ENCODE assay signal across 1 cellular context in genomic region chr17:72432143-72432604, GRCh38.
TF ChIP-seq lines count a peak whose summit lies in the region.

No MANE protein-coding gene starts in this region.

TF ChIP-seq in HEK293, 187 proteins besides CTCF, POLR2A, EP300 and RAD21 (continued from another document and continues in another):
- TF ChIP-seq ZNF26 (tag by site-specific recombination; IDR thresholded peaks at IDR 0.05) (no peak), ZNF391 (tag by site-specific recombination; IDR thresholded peaks at IDR 0.05; ENCODE audit: borderline replicate concordance, low read depth) (no peak), SALL2 (tag by site-specific recombination; IDR thresholded peaks at IDR 0.05; ENCODE audit: borderline replicate concordance) (no peak), HOXC10 (CRISPR knock-in tag; IDR thresholded peaks at IDR 0.05) (no peak), ZNF558 (tag by site-specific recombination; IDR thresholded peaks at IDR 0.05) (no peak), ZBTB21 (tag by site-specific recombination; IDR thresholded peaks at IDR 0.05) (no peak), PATZ1 (tag by site-specific recombination; IDR thresholded peaks at IDR 0.05) (peak; percentile 42; the same call in 1 of the 2 replicates), BCL11B (tag by site-specific recombination; IDR thresholded peaks at IDR 0.05; ENCODE audit: low read depth) (no peak), ZBTB17 (tag by site-specific recombination; IDR thresholded peaks at IDR 0.05) (peak; percentile 60), ZNF660 (tag by site-specific recombination; IDR thresholded peaks at IDR 0.05) (no peak), PRDM10 (tag by site-specific recombination; IDR thresholded peaks at IDR 0.05) (peak; percentile 51), ZNF133 (tag by site-specific recombination; IDR thresholded peaks at IDR 0.05) (no peak), ZBTB8A (tag by site-specific recombination; IDR thresholded peaks at IDR 0.05) (peak; percentile 34), ZNF544 (tag by site-specific recombination; IDR thresholded peaks at IDR 0.05) (no peak), WT1 (tag by site-specific recombination; IDR thresholded peaks at IDR 0.05) (0 out of 2 replicates have a peak, but pooled peaks have one; percentile 31), ZNF324 (tag by site-specific recombination; IDR thresholded peaks at IDR 0.05) (no peak), ZNF645 (tag by site-specific recombination; IDR thresholded peaks at IDR 0.05) (no peak), ZNF707 (tag by site-specific recombination; IDR thresholded peaks at IDR 0.05) (no peak), ZNF398 (tag by site-specific recombination; IDR thresholded peaks at IDR 0.05) (no peak), KLF8 (tag by site-specific recombination; IDR thresholded peaks at IDR 0.05) (no peak), PRDM2 (tag by site-specific recombination; IDR thresholded peaks at IDR 0.05; ENCODE audit: borderline replicate concordance) (no peak), REST (tag by site-specific recombination; IDR thresholded peaks at IDR 0.05) (no peak), ZBTB49 (tag by site-specific recombination; IDR thresholded peaks at IDR 0.05; ENCODE audit: low read depth) (no peak), ZNF529 (tag by site-specific recombination; IDR thresholded peaks at IDR 0.05; ENCODE audit: insufficient replicate concordance) (no peak), SETDB1 (IDR thresholded peaks at IDR 0.05; ENCODE audit: insufficient read length, low read length) (no peak), ZNF501 (tag by site-specific recombination; IDR thresholded peaks at IDR 0.05) (no peak), ZNF266 (tag by site-specific recombination; IDR thresholded peaks at IDR 0.05; ENCODE audit: low read depth) (no peak), ZNF626 (tag by site-specific recombination; IDR thresholded peaks at IDR 0.05) (no peak), ZNF155 (tag by site-specific recombination; IDR thresholded peaks at IDR 0.05) (no peak), ZFP69B (tag by site-specific recombination; IDR thresholded peaks at IDR 0.05) (no peak), ZBTB26 (tag by site-specific recombination; optimal IDR thresholded peaks at IDR 0.05) (no peak), GLIS1 (tag by site-specific recombination; IDR thresholded peaks at IDR 0.05) (peak; percentile 89)
